Comparison of ENCODE assay signal across 1 cellular context in the genomic region with DNA sequence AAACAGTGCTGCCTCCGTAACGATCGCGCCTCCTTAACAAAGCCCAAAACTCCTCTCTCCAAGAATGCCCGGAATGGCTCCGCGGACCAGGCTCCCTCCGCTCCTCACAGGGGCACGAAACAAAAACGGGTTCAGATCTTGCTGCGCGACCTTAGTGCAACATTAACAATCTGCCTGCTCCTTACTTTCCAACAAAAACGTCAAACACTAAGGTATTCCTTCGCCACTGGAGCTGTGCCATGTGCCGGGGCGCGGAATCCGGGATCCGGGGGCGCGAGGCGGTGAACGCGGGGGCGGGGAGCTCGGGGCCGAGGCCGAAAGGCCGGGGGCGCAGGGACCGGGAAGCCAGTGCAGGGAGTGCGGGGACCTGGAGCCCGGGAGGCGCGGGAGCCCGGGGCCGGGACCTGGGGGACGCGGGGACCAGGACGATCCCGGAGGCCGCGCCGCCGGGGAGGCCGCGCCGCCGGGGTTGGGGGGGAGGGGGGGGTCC.
TF ChIP-seq lines count a peak whose summit lies in the region.

No MANE protein-coding gene starts in this region.

TF ChIP-seq in K562, 482 proteins besides CTCF, POLR2A, EP300 and RAD21 (continues in another document):
- TF ChIP-seq CXXC5 (CRISPR knock-in tag; IDR thresholded peaks at IDR 0.05) (no peak; the same call in 1 of the 2 replicates), EZH2 (IDR thresholded peaks at IDR 0.05; ENCODE audit: borderline replicate concordance, low read depth, low read length) (no peak), CREB3 (tag; conservative IDR thresholded peaks at IDR 0.05; ENCODE audit: low read depth) (no peak), MBD2 (IDR thresholded peaks at IDR 0.05; ENCODE audit: borderline replicate concordance, low read depth) (no peak), ZSCAN29 (IDR thresholded peaks at IDR 0.05) (peak; percentile 37; the same call in 1 of the 2 replicates), CHD2 (IDR thresholded peaks at IDR 0.05; ENCODE audit: low read depth, low read length) (no peak), MAX (CRISPR knock-in tag; IDR thresholded peaks at IDR 0.05) (0 out of 2 replicates have a peak, but pooled peaks have one; percentile 17), ETV1 (tag; conservative IDR thresholded peaks at IDR 0.05; ENCODE audit: low read depth) (no peak), REST (CRISPR knock-in tag; IDR thresholded peaks at IDR 0.05; ENCODE audit: low read depth) (no peak), ZKSCAN3 (CRISPR knock-in tag; IDR thresholded peaks at IDR 0.05) (no peak), NCOA2 (IDR thresholded peaks at IDR 0.05; ENCODE audit: partially characterized antibody in 2 of 2) (no peak), ZNF696 (CRISPR knock-in tag; conservative IDR thresholded peaks at IDR 0.05) (no peak), MCM7 (IDR thresholded peaks at IDR 0.05) (no peak), CBFA2T3 (IDR thresholded peaks at IDR 0.05) (no peak), ZC3H4 (CRISPR knock-in tag; IDR thresholded peaks at IDR 0.05; ENCODE audit: borderline replicate concordance) (no peak), EGR1 (conservative IDR thresholded peaks at IDR 0.05) (peak; percentile 89), ZKSCAN8 (CRISPR knock-in tag; IDR thresholded peaks at IDR 0.05) (no peak), BDP1 (IDR thresholded peaks at IDR 0.05; ENCODE audit: insufficient read depth, insufficient read length) (no peak), KHSRP (IDR thresholded peaks at IDR 0.05) (no peak), FOXK1 (CRISPR knock-in tag; IDR thresholded peaks at IDR 0.05; ENCODE audit: borderline replicate concordance) (no peak), PHB2 (IDR thresholded peaks at IDR 0.05; ENCODE audit: low read depth) (no peak), VEZF1 (CRISPR knock-in tag; IDR thresholded peaks at IDR 0.05) (no peak), PRPF4 (IDR thresholded peaks at IDR 0.05; ENCODE audit: insufficient read depth, low read depth, low read length, poor library complexity, severe bottlenecking) (no peak), SMARCA5 (IDR thresholded peaks at IDR 0.05) (no peak), MCM2 (IDR thresholded peaks at IDR 0.05; ENCODE audit: low read depth) (no peak), POLR2H (tag; IDR thresholded peaks at IDR 0.05; ENCODE audit: low read depth) (no peak), ZNF140 (CRISPR knock-in tag; IDR thresholded peaks at IDR 0.05) (no peak), POU5F1 (IDR thresholded peaks at IDR 0.05; ENCODE audit: borderline replicate concordance, low read depth, low read length, partially characterized antibody) (no peak), ZNF707 (CRISPR knock-in tag; conservative IDR thresholded peaks at IDR 0.05) (no peak), RHOXF2B (CRISPR knock-in tag; conservative IDR thresholded peaks at IDR 0.05) (no peak), ZSCAN32 (CRISPR knock-in tag; IDR thresholded peaks at IDR 0.05) (no peak), NKRF (IDR thresholded peaks at IDR 0.05; ENCODE audit: borderline replicate concordance) (peak; percentile 2; the same call in 1 of the 2 replicates), ELF2 (CRISPR knock-in tag; IDR thresholded peaks at IDR 0.05) (no peak), ZNF764 (CRISPR knock-in tag; IDR thresholded peaks at IDR 0.05; ENCODE audit: low read depth) (no peak), EP400 (IDR thresholded peaks at IDR 0.05) (peak; percentile 22; the same call in 1 of the 2 replicates), PHF20 (IDR thresholded peaks at IDR 0.05; ENCODE audit: partially characterized antibody) (no peak), PHF8 (IDR thresholded peaks at IDR 0.05; ENCODE audit: borderline replicate concordance, low read length) (no peak; the same call in 1 of the 2 replicates), ARID2 (IDR thresholded peaks at IDR 0.05) (no peak), ELF1 (tag; IDR thresholded peaks at IDR 0.05) (0 out of 2 replicates have a peak, but pooled peaks have one; percentile 9), ZBTB8A (IDR thresholded peaks at IDR 0.05; ENCODE audit: partially characterized antibody) (no peak), ZNF449 (CRISPR knock-in tag; IDR thresholded peaks at IDR 0.05) (no peak), THRA (IDR thresholded peaks at IDR 0.05) (no peak), TAF7 (tag; IDR thresholded peaks at IDR 0.05) (no peak), PTTG1 (tag; IDR thresholded peaks at IDR 0.05; ENCODE audit: low read depth) (no peak), ZFP36 (IDR thresholded peaks at IDR 0.05; ENCODE audit: low read depth, low read length, partially characterized antibody) (no peak), SMARCC2 (IDR thresholded peaks at IDR 0.05; ENCODE audit: low read depth) (no peak)
- TF ChIP-seq, protein P1, sequence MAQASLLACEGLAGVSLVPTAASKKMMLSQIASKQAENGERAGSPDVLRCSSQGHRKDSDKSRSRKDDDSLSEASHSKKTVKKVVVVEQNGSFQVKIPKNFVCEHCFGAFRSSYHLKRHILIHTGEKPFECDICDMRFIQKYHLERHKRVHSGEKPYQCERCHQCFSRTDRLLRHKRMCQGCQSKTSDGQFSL (CRISPR knock-in tag; IDR thresholded peaks at IDR 0.05) = no peak
- TF ChIP-seq, protein P1 (tag; IDR thresholded peaks at IDR 0.05) = peak in 1 of 2 experiments; percentile 87; a peak in 2 of 4 replicates
- TF ChIP-seq, protein P2, sequence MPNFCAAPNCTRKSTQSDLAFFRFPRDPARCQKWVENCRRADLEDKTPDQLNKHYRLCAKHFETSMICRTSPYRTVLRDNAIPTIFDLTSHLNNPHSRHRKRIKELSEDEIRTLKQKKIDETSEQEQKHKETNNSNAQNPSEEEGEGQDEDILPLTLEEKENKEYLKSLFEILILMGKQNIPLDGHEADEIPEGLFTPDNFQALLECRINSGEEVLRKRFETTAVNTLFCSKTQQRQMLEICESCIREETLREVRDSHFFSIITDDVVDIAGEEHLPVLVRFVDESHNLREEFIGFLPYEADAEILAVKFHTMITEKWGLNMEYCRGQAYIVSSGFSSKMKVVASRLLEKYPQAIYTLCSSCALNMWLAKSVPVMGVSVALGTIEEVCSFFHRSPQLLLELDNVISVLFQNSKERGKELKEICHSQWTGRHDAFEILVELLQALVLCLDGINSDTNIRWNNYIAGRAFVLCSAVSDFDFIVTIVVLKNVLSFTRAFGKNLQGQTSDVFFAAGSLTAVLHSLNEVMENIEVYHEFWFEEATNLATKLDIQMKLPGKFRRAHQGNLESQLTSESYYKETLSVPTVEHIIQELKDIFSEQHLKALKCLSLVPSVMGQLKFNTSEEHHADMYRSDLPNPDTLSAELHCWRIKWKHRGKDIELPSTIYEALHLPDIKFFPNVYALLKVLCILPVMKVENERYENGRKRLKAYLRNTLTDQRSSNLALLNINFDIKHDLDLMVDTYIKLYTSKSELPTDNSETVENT (CRISPR knock-in tag; IDR thresholded peaks at IDR 0.05) = no peak
- TF ChIP-seq, protein P3, sequence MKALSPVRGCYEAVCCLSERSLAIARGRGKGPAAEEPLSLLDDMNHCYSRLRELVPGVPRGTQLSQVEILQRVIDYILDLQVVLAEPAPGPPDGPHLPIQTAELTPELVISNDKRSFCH (CRISPR knock-in tag; IDR thresholded peaks at IDR 0.05) = no peak
- TF ChIP-seq, protein P3 (tag; IDR thresholded peaks at IDR 0.05) = no peak
- TF ChIP-seq, protein P4, sequence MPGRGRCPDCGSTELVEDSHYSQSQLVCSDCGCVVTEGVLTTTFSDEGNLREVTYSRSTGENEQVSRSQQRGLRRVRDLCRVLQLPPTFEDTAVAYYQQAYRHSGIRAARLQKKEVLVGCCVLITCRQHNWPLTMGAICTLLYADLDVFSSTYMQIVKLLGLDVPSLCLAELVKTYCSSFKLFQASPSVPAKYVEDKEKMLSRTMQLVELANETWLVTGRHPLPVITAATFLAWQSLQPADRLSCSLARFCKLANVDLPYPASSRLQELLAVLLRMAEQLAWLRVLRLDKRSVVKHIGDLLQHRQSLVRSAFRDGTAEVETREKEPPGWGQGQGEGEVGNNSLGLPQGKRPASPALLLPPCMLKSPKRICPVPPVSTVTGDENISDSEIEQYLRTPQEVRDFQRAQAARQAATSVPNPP (IDR thresholded peaks at IDR 0.05; ENCODE audit: borderline replicate concordance, insufficient read depth, insufficient read length) = no peak
